Comparison of ENCODE assay signal across 8 cellular contexts in the genomic region with DNA sequence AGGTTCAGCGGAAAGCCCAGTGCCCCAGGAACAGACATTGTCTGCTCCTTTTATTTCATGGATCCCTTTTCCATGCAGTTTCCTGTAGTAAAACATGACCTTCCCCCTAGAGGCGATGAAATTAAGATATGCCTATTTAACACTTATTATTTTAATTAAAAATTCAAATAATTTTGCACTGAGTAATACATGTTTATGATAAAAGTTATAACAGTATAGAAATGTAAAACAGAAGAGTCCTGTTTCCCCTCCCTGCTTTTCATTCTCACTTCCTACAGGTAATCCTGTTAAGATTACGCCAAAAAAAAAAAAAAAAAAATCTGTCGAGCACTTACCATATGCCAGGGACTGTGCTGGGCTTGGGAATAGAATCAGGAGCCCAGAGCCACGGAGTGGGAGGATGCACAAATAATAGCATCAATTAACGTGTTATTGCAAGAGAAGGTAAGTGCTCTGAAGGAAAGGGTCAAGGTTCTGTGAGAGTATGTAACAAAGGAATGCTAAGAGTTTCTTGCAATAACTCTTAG. TPM values are rescaled to one million over a fixed set of nuclear protein-coding genes. Genes with fewer than 3 reads are reported as not detected.
A peak's percentile ranks its signal among the peaks of the same experiment; 100 is the strongest.
DNase-seq lines count a peak whose midpoint lies in the region; TF ChIP-seq lines count a peak whose summit lies in the region.

No MANE protein-coding gene starts in this region.

- H3K27ac ChIP-seq in effector memory CD4-positive, alpha-beta T cell (ENCODE audit: insufficient read depth, low read length, poor library complexity, severe bottlenecking), result peak overlapping the region; percentile 78
- peak overlapping the region in 1 of 2 donors; percentile 85 for H3K27ac ChIP-seq in ovary

- TF ChIP-seq EP300 in ovary (IDR thresholded peaks at IDR 0.05), result no peak

- WGBS in ovary, 3 donors, result 1 to 4% (median 2%) methylated on average over 6 of the region's 6 CpGs

- no peaks in the 10 kb centered on the region for H3K27me3 ChIP-seq in effector memory CD4-positive, alpha-beta T cell (replicated peaks; ENCODE audit: control insufficient read depth, insufficient read depth, low read length, poor library complexity, severe bottlenecking)
- H3K27me3 ChIP-seq in ovary, result no peaks in the 10 kb centered on the region

- peak overlapping the region; percentile 97 for H3K9ac ChIP-seq in ES-I3 (ENCODE audit: low read depth, low read length)

- no peak for TF ChIP-seq CTCF in ovary (IDR thresholded peaks at IDR 0.05)

- no peaks in the 10 kb centered on the region for H3K36me3 ChIP-seq in ES-I3 (ENCODE audit: insufficient read depth, low read length)
- H3K36me3 ChIP-seq in effector memory CD4-positive, alpha-beta T cell (ENCODE audit: control insufficient read depth, insufficient read depth, low read length), result no peaks in the 10 kb centered on the region
- H3K36me3 ChIP-seq in ovary, result no peaks in the 10 kb centered on the region

- peak overlapping the region; percentile 70 for H3K4me3 ChIP-seq in effector memory CD4-positive, alpha-beta T cell (ENCODE audit: insufficient read depth, low read depth, low read length, poor library complexity, severe bottlenecking)
- peak overlapping the region; percentile 81 for H3K4me3 ChIP-seq in ovary

- TF ChIP-seq POLR2A in ovary (IDR thresholded peaks at IDR 0.05), result no peak

- peak; percentile 78 for DNase-seq in NCI-H2227 treated with DMSO at 0.1 percent for 48 hours (lab: John Stamatoyannopoulos, UW)
- no peak for DNase-seq in effector memory CD4-positive, alpha-beta T cell
- DNase-seq in ovary, result no peak
- DNase-seq in SHP77 treated with DMSO at 0.1 percent for 48 hours (lab: John Stamatoyannopoulos, UW), result no peak
- DNase-seq in NCI-H187 treated with DMSO at 0.1 percent for 48 hours (lab: John Stamatoyannopoulos, UW), result no peak
- no peak for DNase-seq in SKM-1 (lab: John Stamatoyannopoulos, UW; ENCODE audit: unreplicated experiment)
- no peak for DNase-seq in hippocampal formation (lab: John Stamatoyannopoulos, UW)

- peaks cover 5% of the 10 kb centered on the region; the same call in 1 of the 2 replicates for H3K4me1 ChIP-seq in ES-I3 (ENCODE audit: insufficient read depth, low read length)
- peaks cover 9% of the 10 kb centered on the region for H3K4me1 ChIP-seq in effector memory CD4-positive, alpha-beta T cell (ENCODE audit: control insufficient read depth, insufficient read depth, low read length, poor library complexity, severe bottlenecking)
- peaks cover 2% of the 10 kb centered on the region for H3K4me1 ChIP-seq in ovary (ENCODE audit: insufficient read depth)

- intact Hi-C loops in ovary (cut with DNase I), result loop anchor here in 1 of 4 donors (5.0 kb wide), 1 partner anchor 93 kb away; no protein-coding TSS in a partner anchor

- H3K9me3 ChIP-seq in ES-I3 (ENCODE audit: control insufficient read depth, insufficient read depth, low read length), result no peaks in the 10 kb centered on the region
- no peaks in the 10 kb centered on the region for H3K9me3 ChIP-seq in effector memory CD4-positive, alpha-beta T cell (ENCODE audit: control insufficient read depth, low read length)
- H3K9me3 ChIP-seq in ovary, result no peaks in the 10 kb centered on the region

RNA-seq across cellular contexts. Expression of gene LPCAT3, which starts 0.8 kb away (rescaled TPM):
- total RNA-seq in ovary, result 10 to 100 TPM; 15.5 to 51.2 (median 39.5) TPM
- 10 to 100 TPM; 22.5 to 44.0 TPM for polyA plus RNA-seq in ovary

RNA-seq across cellular contexts. Expression of gene C1S, which starts 41.4 kb away (rescaled TPM):
- 1,000 to 10,000 TPM in 3 of 7 donors, 100 to 1,000 TPM in 4; 499 to 1,495 (median 773) TPM for total RNA-seq in ovary
- polyA plus RNA-seq in ovary, result 1,000 to 10,000 TPM in 1 of 2 donors, 100 to 1,000 TPM in 1; 952 to 1,168 TPM

RNA-seq across cellular contexts. Expression of gene EMG1, which starts 48.4 kb away (rescaled TPM):
- 10 to 100 TPM; 25.6 to 54.7 (median 41.0) TPM for total RNA-seq in ovary
- polyA plus RNA-seq in ovary, result 10 to 100 TPM; 21.5 to 39.5 TPM

RNA-seq across cellular contexts. Expression of gene PHB2, which starts 48.6 kb away (rescaled TPM):
- total RNA-seq in ovary, result 100 to 1,000 TPM; 220 to 324 (median 269) TPM
- polyA plus RNA-seq in ovary, result 100 to 1,000 TPM; 129 to 285 TPM
